In the genomic region with DNA sequence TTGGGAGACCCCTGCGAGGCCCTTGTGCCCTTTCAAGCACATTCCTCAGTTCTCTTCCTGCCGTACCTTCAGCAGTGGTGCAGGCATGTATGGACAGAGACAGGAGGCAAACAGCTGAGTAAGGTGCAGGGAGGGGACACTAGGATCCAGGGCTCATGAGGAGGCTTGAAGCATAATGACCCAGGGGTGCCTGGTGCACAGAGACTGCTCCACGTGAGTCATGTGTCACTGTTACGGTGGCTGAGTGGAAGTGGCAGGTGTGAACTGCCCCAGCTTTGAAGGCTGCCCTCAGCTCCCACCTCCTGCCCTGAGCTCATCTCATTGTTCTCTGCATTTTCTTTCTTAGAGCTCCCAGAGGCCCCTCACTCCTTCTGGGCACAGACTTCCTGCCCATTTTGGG, we compare ENCODE assay signal across 33 cellular contexts.
"Had no signal": no experiment of that assay in that cellular context is flagged by ENCODE, and none has a peak within 500 bp of the region (broad histone marks: within the 10 kb centered on the region; RNA-seq: fewer than 3 reads in every experiment).

No MANE protein-coding gene starts in this region.

- ATAC-seq: activated CD4-positive, alpha-beta T cell treated with anti-CD3 and anti-CD28 coated beads for 36 hours; activated CD8-positive, alpha-beta memory T cell treated with anti-CD3 and anti-CD28 coated beads, Interleukin-2, amount 10 ng/mL, durations not matched to agents 7 days and 5 days; activated CD8-positive, alpha-beta T cell treated with anti-CD3 and anti-CD28 coated beads, Interleukin-2, amount 10 ng/mL, durations not matched to agents 7 days and 5 days; activated naive CD8-positive, alpha-beta T cell treated with anti-CD3 and anti-CD28 coated beads, Interleukin-2, amount 50 U/mL, for 24 hours; body of pancreas; gastrocnemius medialis; heart right ventricle; T-cell had no signal

- H3K4me3 ChIP-seq: adrenal gland, body of pancreas, cardiac muscle cell, colonic mucosa, gastrocnemius medialis, heart right ventricle had no signal

- DNase-seq: activated CD4-positive, alpha-beta memory T cell treated with anti-CD3 and anti-CD28 coated beads for 36 hours; activated CD4-positive, alpha-beta T cell treated with anti-CD3 and anti-CD28 coated beads for 36 hours; activated CD4-positive, alpha-beta T cell treated with anti-CD3 and anti-CD28 coated beads, Interleukin-2, amount 10 ng/mL, durations not matched to agents 24 days and 14 days; activated CD4-positive, CD25-positive, alpha-beta regulatory T cell; activated CD4-positive, CD25-positive, alpha-beta regulatory T cell treated with anti-CD3 and anti-CD28 coated beads, Interleukin-2, amount 50 U/mL, for 72 hours; activated CD8-positive, alpha-beta memory T cell treated with anti-CD3 and anti-CD28 coated beads, Interleukin-2, amount 10 ng/mL, durations not matched to agents 7 days and 5 days; activated CD8-positive, alpha-beta memory T cell treated with anti-CD3 and anti-CD28 coated beads, Interleukin-2, amount 50 U/mL, for 4 hours; activated CD8-positive, alpha-beta T cell treated with anti-CD3 and anti-CD28 coated beads, Interleukin-2, amount 10 ng/mL, durations not matched to agents 7 days and 5 days; activated effector memory CD4-positive, alpha-beta T cell treated with anti-CD3 and anti-CD28 coated beads, Interleukin-2, amount 50 U/mL, for 16 hours; activated naive CD4-positive, alpha-beta T cell treated with anti-CD3 and anti-CD28 coated beads for 36 hours; activated naive CD8-positive, alpha-beta T cell treated with anti-CD3 and anti-CD28 coated beads for 36 hours; activated naive CD8-positive, alpha-beta T cell treated with anti-CD3 and anti-CD28 coated beads, Interleukin-2, amount 50 U/mL, for 24 hours; activated T-cell treated with anti-CD3 and anti-CD28 coated beads, Interleukin-2, amount 50 U/mL, for 1 hour; activated T-cell treated with anti-CD3 and anti-CD28 coated beads, Interleukin-2, amount 50 U/mL, for 48 hours; adrenal gland; amygdala; aorta; body of pancreas; central memory CD4-positive, alpha-beta T cell; cerebellar nuclear complex; colonic mucosa; effector CD8-positive, alpha-beta T cell; foreskin fibroblast; gastrocnemius medialis; heart right ventricle; T-cell; T-helper 9 cell had no signal

- H3K4me3 Mint-ChIP-seq: activated CD4-positive, alpha-beta memory T cell treated with anti-CD3 and anti-CD28 coated beads for 36 hours; activated CD4-positive, alpha-beta T cell treated with anti-CD3 and anti-CD28 coated beads for 36 hours; activated CD4-positive, alpha-beta T cell treated with anti-CD3 and anti-CD28 coated beads, Interleukin-2, amount 10 ng/mL, durations not matched to agents 24 days and 14 days; activated CD8-positive, alpha-beta memory T cell treated with anti-CD3 and anti-CD28 coated beads, Interleukin-2, amount 10 ng/mL, durations not matched to agents 7 days and 5 days; activated CD8-positive, alpha-beta T cell treated with anti-CD3 and anti-CD28 coated beads, Interleukin-2, amount 10 ng/mL, durations not matched to agents 7 days and 5 days; activated naive CD4-positive, alpha-beta T cell treated with anti-CD3 and anti-CD28 coated beads for 36 hours; activated naive CD4-positive, alpha-beta T cell treated with anti-CD3 and anti-CD28 coated beads, Interleukin-2, amount 50 U/mL, for 24 hours; activated naive CD8-positive, alpha-beta T cell treated with anti-CD3 and anti-CD28 coated beads for 36 hours; activated naive CD8-positive, alpha-beta T cell treated with anti-CD3 and anti-CD28 coated beads, Interleukin-2, amount 50 U/mL, for 24 hours; activated T-helper 1 cell treated with anti-CD3 and anti-CD28 coated beads, Interleukin-12 subunit alpha, Interleukin-12 subunit beta, Interleukin-2, Interleukin-4 antibody, amounts not matched to agents 30 ng/mL and 10 ng/mL and 1 ng/mL, durations not matched to agents 14 hours and 24 hours and 36 hours; T-cell; T-helper 1 cell treated with Interleukin-12 subunit alpha and Interleukin-12 subunit beta and Interleukin-4 antibody, amounts not matched to agents 30 μg/mL and 1 μg/mL, for 36 hours had no signal

- H3K27me3 ChIP-seq: adrenal gland, body of pancreas, colonic mucosa, gastrocnemius medialis had no signal

- H3K4me1 Mint-ChIP-seq: activated CD4-positive, alpha-beta T cell treated with anti-CD3 and anti-CD28 coated beads for 36 hours; activated CD4-positive, alpha-beta T cell treated with anti-CD3 and anti-CD28 coated beads, Interleukin-2, amount 10 ng/mL, durations not matched to agents 24 days and 14 days; activated CD8-positive, alpha-beta memory T cell treated with anti-CD3 and anti-CD28 coated beads, Interleukin-2, amount 10 ng/mL, durations not matched to agents 7 days and 5 days; activated naive CD4-positive, alpha-beta T cell treated with anti-CD3 and anti-CD28 coated beads, Interleukin-2, amount 50 U/mL, for 24 hours; activated naive CD8-positive, alpha-beta T cell treated with anti-CD3 and anti-CD28 coated beads for 36 hours; activated naive CD8-positive, alpha-beta T cell treated with anti-CD3 and anti-CD28 coated beads, Interleukin-2, amount 50 U/mL, for 24 hours; T-cell had no signal

- H3K27ac Mint-ChIP-seq: activated CD4-positive, alpha-beta memory T cell treated with anti-CD3 and anti-CD28 coated beads for 36 hours; activated CD4-positive, alpha-beta T cell treated with anti-CD3 and anti-CD28 coated beads for 36 hours; activated CD4-positive, alpha-beta T cell treated with anti-CD3 and anti-CD28 coated beads, Interleukin-2, amount 10 ng/mL, durations not matched to agents 24 days and 14 days; activated CD8-positive, alpha-beta memory T cell treated with anti-CD3 and anti-CD28 coated beads, Interleukin-2, amount 10 ng/mL, durations not matched to agents 7 days and 5 days; activated CD8-positive, alpha-beta T cell treated with anti-CD3 and anti-CD28 coated beads, Interleukin-2, amount 10 ng/mL, durations not matched to agents 7 days and 5 days; activated naive CD4-positive, alpha-beta T cell treated with anti-CD3 and anti-CD28 coated beads for 36 hours; activated naive CD4-positive, alpha-beta T cell treated with anti-CD3 and anti-CD28 coated beads, Interleukin-2, amount 50 U/mL, for 24 hours; activated naive CD8-positive, alpha-beta T cell treated with anti-CD3 and anti-CD28 coated beads for 36 hours; activated naive CD8-positive, alpha-beta T cell treated with anti-CD3 and anti-CD28 coated beads, Interleukin-2, amount 50 U/mL, for 24 hours; activated T-helper 1 cell treated with anti-CD3 and anti-CD28 coated beads, Interleukin-12 subunit alpha, Interleukin-12 subunit beta, Interleukin-2, Interleukin-4 antibody, amounts not matched to agents 30 ng/mL and 10 ng/mL and 1 ng/mL, durations not matched to agents 14 hours and 24 hours and 36 hours; activated T-helper 2 cell treated with anti-CD3 and anti-CD28 coated beads, Interferon-gamma antibody, Interleukin-2, Interleukin-4, amounts not matched to agents 10 μg/mL and 5 μg/mL and 100 μg/mL, durations not matched to agents 14 hours and 24 hours and 36 hours; T-cell; T-helper 1 cell treated with Interleukin-12 subunit alpha and Interleukin-12 subunit beta and Interleukin-4 antibody, amounts not matched to agents 30 μg/mL and 1 μg/mL, for 36 hours had no signal

- H3K27ac ChIP-seq: adrenal gland, body of pancreas, cardiac muscle cell, colonic mucosa, epithelial cell of prostate, gastrocnemius medialis, heart right ventricle had no signal

- H3K9me3 ChIP-seq: adrenal gland, body of pancreas, colonic mucosa, gastrocnemius medialis, heart right ventricle had no signal

- H3K9me3 Mint-ChIP-seq: activated CD4-positive, alpha-beta memory T cell treated with anti-CD3 and anti-CD28 coated beads for 36 hours; activated CD4-positive, alpha-beta T cell treated with anti-CD3 and anti-CD28 coated beads, Interleukin-2, amount 10 ng/mL, durations not matched to agents 24 days and 14 days; activated naive CD4-positive, alpha-beta T cell treated with anti-CD3 and anti-CD28 coated beads for 36 hours; activated naive CD4-positive, alpha-beta T cell treated with anti-CD3 and anti-CD28 coated beads, Interleukin-2, amount 50 U/mL, for 24 hours; activated naive CD8-positive, alpha-beta T cell treated with anti-CD3 and anti-CD28 coated beads for 36 hours; activated naive CD8-positive, alpha-beta T cell treated with anti-CD3 and anti-CD28 coated beads, Interleukin-2, amount 50 U/mL, for 24 hours; activated T-helper 1 cell treated with anti-CD3 and anti-CD28 coated beads, Interleukin-12 subunit alpha, Interleukin-12 subunit beta, Interleukin-2, Interleukin-4 antibody, amounts not matched to agents 30 ng/mL and 10 ng/mL and 1 ng/mL, durations not matched to agents 14 hours and 24 hours and 36 hours; activated T-helper 2 cell treated with anti-CD3 and anti-CD28 coated beads, Interferon-gamma antibody, Interleukin-2, Interleukin-4, amounts not matched to agents 10 μg/mL and 5 μg/mL and 100 μg/mL, durations not matched to agents 14 hours and 24 hours and 36 hours; T-cell; T-helper 1 cell treated with Interleukin-12 subunit alpha and Interleukin-12 subunit beta and Interleukin-4 antibody, amounts not matched to agents 30 μg/mL and 1 μg/mL, for 36 hours had no signal

- H3K36me3 ChIP-seq: adrenal gland, cardiac muscle cell, colonic mucosa, gastrocnemius medialis, heart right ventricle had no signal

- H3K36me3 Mint-ChIP-seq: activated CD4-positive, alpha-beta memory T cell treated with anti-CD3 and anti-CD28 coated beads for 36 hours; activated CD8-positive, alpha-beta memory T cell treated with anti-CD3 and anti-CD28 coated beads, Interleukin-2, amount 10 ng/mL, durations not matched to agents 7 days and 5 days; activated naive CD4-positive, alpha-beta T cell treated with anti-CD3 and anti-CD28 coated beads, Interleukin-2, amount 50 U/mL, for 24 hours; activated naive CD8-positive, alpha-beta T cell treated with anti-CD3 and anti-CD28 coated beads for 36 hours; T-cell had no signal

- H3K4me1 ChIP-seq: adrenal gland, colonic mucosa, gastrocnemius medialis had no signal
